ENCODE assay signal across 1 cellular context in the genomic region with DNA sequence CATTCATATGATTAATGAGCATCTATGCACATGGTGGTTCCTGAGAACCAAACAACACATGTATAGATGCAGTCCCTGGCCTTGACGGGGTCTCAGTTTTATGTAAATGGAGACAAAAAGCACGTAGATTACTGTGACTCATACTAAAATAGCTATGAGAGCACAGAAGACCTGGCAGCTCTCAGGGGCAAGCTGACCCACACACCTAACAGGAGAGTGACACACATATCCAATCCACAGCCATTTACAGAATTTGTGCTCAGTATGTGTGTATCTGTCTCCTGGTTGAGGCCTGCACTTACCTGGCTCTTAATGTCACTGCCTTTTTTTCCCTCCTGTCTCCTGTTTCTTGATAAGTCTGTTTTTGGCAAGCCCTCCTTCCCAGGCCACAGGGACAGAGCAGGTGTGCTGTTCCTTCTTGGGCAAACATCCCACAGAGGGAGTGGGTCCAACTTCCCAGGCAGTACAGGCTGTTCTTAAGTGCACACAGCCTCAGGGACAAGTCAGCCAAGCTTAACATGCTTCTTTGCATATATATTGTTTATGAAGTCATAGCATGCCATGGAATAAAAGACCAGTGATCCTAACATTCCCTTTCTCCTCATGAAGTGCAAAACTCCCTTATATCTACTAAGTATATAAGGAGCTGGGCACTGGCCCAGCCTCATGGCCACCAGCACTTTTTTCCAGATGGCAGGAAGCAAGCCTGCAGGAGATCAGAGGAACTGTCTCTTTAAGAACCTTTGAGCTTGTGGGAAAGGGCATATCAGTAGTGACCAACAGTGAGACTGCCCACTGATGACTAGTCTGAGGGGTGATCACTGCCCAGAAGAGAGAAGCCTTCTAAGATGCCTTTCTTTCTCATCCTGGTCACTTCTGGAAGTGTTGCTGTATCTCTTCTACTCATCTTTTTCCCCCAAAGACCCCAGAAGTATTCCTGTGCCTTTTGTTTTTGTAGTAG.
TF ChIP-seq lines count a peak whose summit lies in the region.

No MANE protein-coding gene starts in this region.

TF ChIP-seq in WTC11, 78 proteins besides CTCF, POLR2A, EP300 and RAD21 (continued from another document):
- TF ChIP-seq ATF6 (CRISPR knock-in tag; IDR thresholded peaks at IDR 0.05): no peak
- TF ChIP-seq ZNF423 (CRISPR knock-in tag; IDR thresholded peaks at IDR 0.05): no peak
- TF ChIP-seq SMAD4 (CRISPR knock-in tag; IDR thresholded peaks at IDR 0.05): no peak
- no peak for TF ChIP-seq GRHL2 (CRISPR knock-in tag; IDR thresholded peaks at IDR 0.05; ENCODE audit: insufficient replicate concordance, severe bottlenecking)
- no peak for TF ChIP-seq ZNF219 (CRISPR knock-in tag; IDR thresholded peaks at IDR 0.05; ENCODE audit: borderline replicate concordance)
- TF ChIP-seq, protein P1, sequence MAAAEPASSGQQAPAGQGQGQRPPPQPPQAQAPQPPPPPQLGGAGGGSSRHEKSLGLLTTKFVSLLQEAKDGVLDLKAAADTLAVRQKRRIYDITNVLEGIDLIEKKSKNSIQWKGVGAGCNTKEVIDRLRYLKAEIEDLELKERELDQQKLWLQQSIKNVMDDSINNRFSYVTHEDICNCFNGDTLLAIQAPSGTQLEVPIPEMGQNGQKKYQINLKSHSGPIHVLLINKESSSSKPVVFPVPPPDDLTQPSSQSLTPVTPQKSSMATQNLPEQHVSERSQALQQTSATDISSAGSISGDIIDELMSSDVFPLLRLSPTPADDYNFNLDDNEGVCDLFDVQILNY (CRISPR knock-in tag; IDR thresholded peaks at IDR 0.05): no peak
- TF ChIP-seq, protein P2, sequence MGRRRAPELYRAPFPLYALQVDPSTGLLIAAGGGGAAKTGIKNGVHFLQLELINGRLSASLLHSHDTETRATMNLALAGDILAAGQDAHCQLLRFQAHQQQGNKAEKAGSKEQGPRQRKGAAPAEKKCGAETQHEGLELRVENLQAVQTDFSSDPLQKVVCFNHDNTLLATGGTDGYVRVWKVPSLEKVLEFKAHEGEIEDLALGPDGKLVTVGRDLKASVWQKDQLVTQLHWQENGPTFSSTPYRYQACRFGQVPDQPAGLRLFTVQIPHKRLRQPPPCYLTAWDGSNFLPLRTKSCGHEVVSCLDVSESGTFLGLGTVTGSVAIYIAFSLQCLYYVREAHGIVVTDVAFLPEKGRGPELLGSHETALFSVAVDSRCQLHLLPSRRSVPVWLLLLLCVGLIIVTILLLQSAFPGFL (CRISPR knock-in tag; IDR thresholded peaks at IDR 0.05; ENCODE audit: borderline replicate concordance): no peak
- no peak for TF ChIP-seq AR (CRISPR knock-in tag; IDR thresholded peaks at IDR 0.05)
- no peak for TF ChIP-seq SMAD3 (CRISPR knock-in tag; IDR thresholded peaks at IDR 0.05; ENCODE audit: borderline replicate concordance)
- TF ChIP-seq, protein P3, sequence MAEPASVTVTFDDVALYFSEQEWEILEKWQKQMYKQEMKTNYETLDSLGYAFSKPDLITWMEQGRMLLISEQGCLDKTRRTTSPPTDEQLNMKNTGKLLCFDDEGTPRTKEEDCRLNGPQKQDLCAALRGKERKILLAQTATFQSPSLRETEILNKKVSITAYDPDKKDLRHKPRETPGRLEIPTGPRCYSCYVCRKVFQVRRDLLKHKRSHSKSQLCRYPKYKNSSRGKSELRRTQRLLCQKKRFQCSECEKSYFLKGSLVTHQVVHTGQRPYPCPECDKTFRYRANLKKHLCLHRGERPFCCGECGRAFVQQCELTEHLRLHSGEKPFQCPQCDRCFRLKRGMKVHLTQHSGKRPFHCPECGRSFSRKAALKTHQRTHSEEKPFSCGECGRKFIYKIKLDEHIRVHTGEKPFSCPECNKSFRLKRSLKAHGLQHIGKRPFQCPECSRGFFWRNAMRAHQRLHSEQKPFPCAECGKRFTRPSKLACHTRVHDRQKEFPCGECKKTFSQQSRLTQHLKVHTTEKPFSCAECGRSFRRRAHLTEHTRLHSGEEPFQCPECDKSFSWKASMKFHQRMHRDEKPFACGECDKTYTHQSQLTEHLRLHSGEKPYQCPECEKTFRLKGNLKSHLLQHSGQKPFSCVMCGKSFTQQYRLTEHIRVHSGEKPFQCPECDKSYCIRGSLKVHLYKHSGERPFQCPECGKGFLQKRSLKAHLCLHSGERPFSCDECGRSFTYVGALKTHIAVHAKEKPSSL (CRISPR knock-in tag; conservative IDR thresholded peaks at IDR 0.05): no peak
- TF ChIP-seq ESRRA (CRISPR knock-in tag; IDR thresholded peaks at IDR 0.05; ENCODE audit: borderline replicate concordance): no peak
TF ChIP-seq in WTC11: peak in this region for 0.
